In genomic region chr9:131103024-131103423, GRCh38 we compare ENCODE assay signal across 15 cellular contexts.
"Had no signal": no experiment of that assay in that cellular context is flagged by ENCODE, and none has a peak within 500 bp of the region (broad histone marks: within the 10 kb centered on the region; RNA-seq: fewer than 3 reads in every experiment).

No MANE protein-coding gene starts in this region.

- H3K4me1 ChIP-seq: colonic mucosa had no signal

- DNase-seq: activated CD4-positive, alpha-beta memory T cell treated with anti-CD3 and anti-CD28 coated beads for 36 hours; activated CD4-positive, CD25-positive, alpha-beta regulatory T cell treated with anti-CD3 and anti-CD28 coated beads, Interleukin-2, amount 50 U/mL, for 72 hours; activated effector memory CD4-positive, alpha-beta T cell treated with anti-CD3 and anti-CD28 coated beads, Interleukin-2, amount 50 U/mL, for 16 hours; activated naive CD8-positive, alpha-beta T cell treated with anti-CD3 and anti-CD28 coated beads for 36 hours; activated T-cell treated with anti-CD3 and anti-CD28 coated beads, Interleukin-2, amount 50 U/mL, for 4 hours; colonic mucosa; effector memory CD4-positive, alpha-beta T cell; hypothalamus; left colon; small intestine; SW 1271; trophoblast cell had no signal

- H3K27ac ChIP-seq: colonic mucosa, epithelial cell of prostate, neutrophil had no signal

- ATAC-seq: activated T-cell treated with anti-CD3 and anti-CD28 coated beads, Interleukin-2, amount 50 U/mL, for 4 hours; left colon; stimulated activated effector memory CD8-positive, alpha-beta T cell treated with anti-CD3 and anti-CD28 coated beads, Interleukin-12 subunit alpha, Interleukin-12 subunit beta, amount 100 ng/mL, for 72 hours had no signal

- H3K9me3 ChIP-seq: colonic mucosa, neutrophil had no signal

- FAIRE-seq: small intestine had no signal

- H3K27me3 ChIP-seq: colonic mucosa had no signal

- H3K36me3 ChIP-seq: colonic mucosa, neutrophil had no signal

- H3K4me3 ChIP-seq: colonic mucosa had no signal
